Comparison of ENCODE assay signal across 9 cellular contexts in genomic region chr12:89863332-89863938, GRCh38.
DNase-seq lines count a peak whose midpoint lies in the region; ATAC-seq, FAIRE-seq and TF ChIP-seq lines count a peak whose summit lies in the region.
"Had no signal": no experiment of that assay in that cellular context is flagged by ENCODE, and none has a peak within 500 bp of the region (broad histone marks: within the 10 kb centered on the region; RNA-seq: fewer than 3 reads in every experiment).

No MANE protein-coding gene starts in this region.

- no peak; the same call in none of the 2 replicates for TF ChIP-seq POLR2A in GM12891 (IDR thresholded peaks at IDR 0.05; ENCODE audit: low read depth, low read length)
- TF ChIP-seq POLR2A in NB4 (IDR thresholded peaks at IDR 0.05; ENCODE audit: extremely low read depth, insufficient read length): no peak

- peaks cover 30 to 65% (median 48%) of the 10 kb centered on the region in 4 donors for H3K4me1 Mint-ChIP-seq in naive thymus-derived CD8-positive, alpha-beta T cell

- FAIRE-seq in GM12891 (lab: Jason Lieb, UNC): peak; percentile 87
- FAIRE-seq: H1 had no signal

- POLR2A ChIA-PET in naive thymus-derived CD8-positive, alpha-beta T cell (lab: Charles Lee): interaction anchor here (0.6 to 4.5 kb wide), 14 partner anchors 8 to 511 kb away, joined by 3 to 55 read pairs (median 5); partner anchors contain the start of gene ATP2B1

- peak overlapping the region; percentile 96 to 99 (median 98) for H3K27ac Mint-ChIP-seq in naive thymus-derived CD8-positive, alpha-beta T cell

- peak; percentile 65 for ATAC-seq in GM21737 (IDR thresholded peaks at IDR 0.05; ENCODE audit: unreplicated experiment)
- peak; percentile 84 to 88 for ATAC-seq in naive thymus-derived CD8-positive, alpha-beta T cell

- no peaks in the 10 kb centered on the region for H3K27me3 Mint-ChIP-seq in naive thymus-derived CD8-positive, alpha-beta T cell

- in situ Hi-C loops in ACHN (cut with HindIII; ENCODE audit: low pct_ligation_motif_present, low pct_unique_long_range_greater_than_20kb, low sequenced_read_pairs): no loop called here

- DNase-seq in GM12891 (ENCODE audit: insufficient read length, low spot score) (no peak), NB4 (ENCODE audit: low read depth) (peak; percentile 37), ACHN (no peak), ecto neural progenitor cell (ENCODE audit: low spot score) (no peak), DMS53 (lab: John Stamatoyannopoulos, UW) (no peak)
- peak; percentile 27 for DNase-seq in activated gamma-delta T cell treated with anti-CD3 and anti-CD28 coated beads, Interleukin-2, amount 50 U/mL, for 16 hours (ENCODE audit: low read depth)
- DNase-seq in naive thymus-derived CD8-positive, alpha-beta T cell: peak; percentile 13 to 91 (median 73)

- TF ChIP-seq CTCF in NB4 (IDR thresholded peaks at IDR 0.05; ENCODE audit: low read depth, low read length): no peak

- peaks cover 0 to 9% (median 0%) of the 10 kb centered on the region in 9 donors for H3K9me3 Mint-ChIP-seq in naive thymus-derived CD8-positive, alpha-beta T cell

- peaks cover 0 to 5% (median 0%) of the 10 kb centered on the region in 3 donors for H3K36me3 Mint-ChIP-seq in naive thymus-derived CD8-positive, alpha-beta T cell

- H3K4me3 ChIP-seq in NB4 (ENCODE audit: low read depth, low read length): peak overlapping the region; percentile 29

- H3K4me3 Mint-ChIP-seq in naive thymus-derived CD8-positive, alpha-beta T cell: peak overlapping the region; percentile 72 to 85 (median 80)

TF ChIP-seq in GM12891, 5 proteins besides CTCF, POLR2A, EP300 and RAD21:
- TF ChIP-seq POLR2AphosphoS5 (IDR thresholded peaks at IDR 0.05; ENCODE audit: low read depth, low read length): 0 out of 2 replicates have a peak, but pooled peaks have one; percentile 23
- TF ChIP-seq POU2F2 (IDR thresholded peaks at IDR 0.05; ENCODE audit: low read depth, low read length): no peak
- peak; percentile 55; the same call in 1 of the 2 replicates for TF ChIP-seq TAF1 (IDR thresholded peaks at IDR 0.05; ENCODE audit: low read depth, low read length)
- peak; percentile 53 for TF ChIP-seq SPI1 (IDR thresholded peaks at IDR 0.05; ENCODE audit: low read depth, low read length)
- no peak for TF ChIP-seq PAX5 (IDR thresholded peaks at IDR 0.05; ENCODE audit: insufficient read depth, low read length, severe bottlenecking)

Comparison
In these comparisons a context has a peak if more than half of its experiments do, and no peak if none do; other contexts are left out.
1. DNase-seq: peak in NB4 (single experiment), activated gamma-delta T cell treated with anti-CD3 and anti-CD28 coated beads, Interleukin-2, amount 50 U/mL, for 16 hours (single experiment) and naive thymus-derived CD8-positive, alpha-beta T cell (10 of 10); none in GM12891 (single experiment), ACHN (single experiment), ecto neural progenitor cell (single experiment) and DMS53 (single experiment).